ENCODE assay signal across 20 cellular contexts in genomic region chr1:152972196-152972886, GRCh38. TPM values are rescaled to one million over a fixed set of nuclear protein-coding genes. Genes with fewer than 3 reads are reported as not detected.
"Had no signal": no experiment of that assay in that cellular context is flagged by ENCODE, and none has a peak within 500 bp of the region (broad histone marks: within the 10 kb centered on the region; RNA-seq: fewer than 3 reads in every experiment).

No MANE protein-coding gene starts in this region.

- H3K4me3 ChIP-seq: mucosa of descending colon, stomach, thoracic aorta, transverse colon had no signal

- H3K27me3 ChIP-seq: transverse colon had no signal

- H3K36me3 ChIP-seq: stomach, thoracic aorta, transverse colon had no signal

- H3K4me1 ChIP-seq: stomach, transverse colon had no signal

- H3K27ac ChIP-seq: stomach, thoracic aorta, transverse colon had no signal

- DNase-seq: cerebellar nuclear complex; effector memory CD8-positive, alpha-beta T cell; erythroblast; foreskin fibroblast; kidney glomerular epithelial cell; mucosa of descending colon; naive thymus-derived CD8-positive, alpha-beta T cell; right cardiac atrium; small intestine; stimulated activated CD4-positive, alpha-beta T cell treated with anti-CD3 and anti-CD28 coated beads, Interleukin-12 subunit alpha, Interleukin-12 subunit beta, amount 100 ng/mL, for 4 hours; stimulated activated naive CD4-positive, alpha-beta T cell; stomach; substantia nigra; transverse colon had no signal

- H3K9me3 ChIP-seq: mucosa of descending colon, stomach, thoracic aorta, transverse colon had no signal

- ATAC-seq: effector memory CD8-positive, alpha-beta T cell; mucosa of descending colon; naive thymus-derived CD8-positive, alpha-beta T cell; right cardiac atrium had no signal

- FAIRE-seq: colon, small intestine had no signal

RNA-seq across cellular contexts. Expression of gene SPRR4, which starts 1.9 kb away (rescaled TPM):
- total RNA-seq: liver; mucosa of descending colon; naive thymus-derived CD8-positive, alpha-beta T cell; osteocyte; posterior vena cava; right cardiac atrium; stomach; thoracic aorta; transverse colon; ureter had no signal

RNA-seq across cellular contexts. Expression of gene SPRR1A, which starts 11.5 kb away (rescaled TPM):
- total RNA-seq: liver; mucosa of descending colon; naive thymus-derived CD8-positive, alpha-beta T cell; osteocyte; posterior vena cava; right cardiac atrium; stomach; thoracic aorta; transverse colon had no signal

RNA-seq across cellular contexts. Expression of gene SPRR5, which starts 25.3 kb away (rescaled TPM):
- total RNA-seq: liver; mucosa of descending colon; naive thymus-derived CD8-positive, alpha-beta T cell; osteocyte; posterior vena cava; right cardiac atrium; stomach; thoracic aorta; transverse colon; ureter had no signal

RNA-seq across cellular contexts. Expression of gene SPRR3, which starts 29.2 kb away (rescaled TPM):
- total RNA-seq: liver; naive thymus-derived CD8-positive, alpha-beta T cell; osteocyte; posterior vena cava; right cardiac atrium; thoracic aorta; transverse colon had no signal

RNA-seq across cellular contexts. Expression of gene SPRR1B, which starts 58.7 kb away (rescaled TPM):
- total RNA-seq: liver; mucosa of descending colon; naive thymus-derived CD8-positive, alpha-beta T cell; osteocyte; posterior vena cava; right cardiac atrium; stomach; thoracic aorta; transverse colon had no signal
